Comparison of ENCODE assay signal across 25 cellular contexts in genomic region chr2:133668547-133668946, GRCh38.
"Had no signal": no experiment of that assay in that cellular context is flagged by ENCODE, and none has a peak within 500 bp of the region (broad histone marks: within the 10 kb centered on the region; RNA-seq: fewer than 3 reads in every experiment).

No MANE protein-coding gene starts in this region.

- H3K27me3 Mint-ChIP-seq: dendritic cell treated with granulocyte-macrophage colony-stimulating factor and Interleukin-4, amounts not matched to agents 40 ng/mL and 50 ng/mL, for 4 days; effector memory CD8-positive, alpha-beta T cell had no signal

- ATAC-seq: effector memory CD8-positive, alpha-beta T cell; esophagus mucosa; foreskin keratinocyte; gastrocnemius medialis; gastroesophageal sphincter; heart left ventricle; heart right ventricle had no signal

- H3K4me1 Mint-ChIP-seq: endodermal cell had no signal

- H3K9me3 ChIP-seq: colonic mucosa, gastrocnemius medialis had no signal

- H3K4me3 Mint-ChIP-seq: dendritic cell treated with granulocyte-macrophage colony-stimulating factor and Interleukin-4, amounts not matched to agents 40 ng/mL and 50 ng/mL, for 4 days; effector memory CD8-positive, alpha-beta T cell; endodermal cell had no signal

- H3K27ac Mint-ChIP-seq: dendritic cell treated with granulocyte-macrophage colony-stimulating factor and Interleukin-4, amounts not matched to agents 40 ng/mL and 50 ng/mL, for 4 days; effector memory CD8-positive, alpha-beta T cell; endodermal cell had no signal

- DNase-seq: colonic mucosa; cortex of kidney; dermis blood vessel endothelial cell; dorsolateral prefrontal cortex; effector CD4-positive, alpha-beta T cell; effector CD8-positive, alpha-beta T cell; effector memory CD4-positive, alpha-beta T cell; effector memory CD8-positive, alpha-beta T cell; endodermal cell; erythroblast; esophagus squamous epithelium; foreskin fibroblast; foreskin keratinocyte; foreskin melanocyte; gastrocnemius medialis; glutamatergic neuron; head of caudate nucleus; heart left ventricle; heart right ventricle had no signal

- H3K4me1 ChIP-seq: colonic mucosa had no signal

- H3K36me3 ChIP-seq: colonic mucosa, esophagus muscularis mucosa, esophagus squamous epithelium, gastrocnemius medialis, gastroesophageal sphincter, heart left ventricle, heart right ventricle had no signal

- H3K27ac ChIP-seq: colonic mucosa, coronary artery, dorsolateral prefrontal cortex, epithelial cell of prostate, esophagus muscularis mucosa, esophagus squamous epithelium, gastrocnemius medialis, gastroesophageal sphincter, heart left ventricle, heart right ventricle had no signal

- H3K4me3 ChIP-seq: colonic mucosa, coronary artery, dorsolateral prefrontal cortex, esophagus muscularis mucosa, esophagus squamous epithelium, gastrocnemius medialis, gastroesophageal sphincter, heart left ventricle, heart right ventricle had no signal
